In the genomic region with DNA sequence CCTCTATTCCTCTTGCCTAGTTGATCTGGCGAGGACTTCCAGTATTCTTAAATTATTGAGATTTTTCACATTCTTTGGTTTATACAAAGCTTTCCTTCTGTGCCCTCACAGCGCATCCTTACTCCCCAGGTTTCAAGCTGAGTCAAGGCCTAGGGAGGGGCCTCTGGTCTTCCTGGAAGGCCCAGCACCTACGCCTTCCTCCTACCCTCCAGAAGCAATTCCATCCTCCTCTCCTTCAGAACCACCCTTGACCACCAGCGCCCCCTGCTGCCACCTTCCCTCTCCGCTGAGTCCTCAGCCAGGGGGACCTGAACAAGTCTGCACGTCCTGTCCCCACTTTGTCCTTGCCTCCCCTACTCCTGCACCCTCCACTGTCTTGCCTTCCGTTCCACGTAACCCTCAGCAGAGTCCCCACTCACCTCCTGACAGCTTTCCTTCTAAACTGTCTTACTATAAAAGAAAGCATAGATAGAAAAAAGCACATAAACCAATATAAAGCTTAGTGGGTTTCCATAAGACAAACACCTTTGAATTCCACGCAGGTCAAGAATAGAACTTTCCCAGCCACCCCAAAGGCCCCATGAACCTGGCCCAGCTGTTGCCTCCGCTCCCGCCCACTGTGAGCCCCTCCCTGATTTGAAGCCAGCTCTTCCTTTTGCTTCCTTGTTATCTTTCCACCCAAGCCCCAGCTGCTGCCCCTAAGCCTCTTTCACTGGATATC, we compare ENCODE assay signal across 8 cellular contexts.
DNase-seq lines count a peak whose midpoint lies in the region; ATAC-seq, FAIRE-seq and TF ChIP-seq lines count a peak whose summit lies in the region.

No MANE protein-coding gene starts in this region.

- no peaks in the 10 kb centered on the region for H3K4me1 ChIP-seq in keratinocyte (ENCODE audit: control insufficient read depth, extremely low read depth, insufficient read depth, low read length)

- no peaks in the 10 kb centered on the region for H3K27me3 Mint-ChIP-seq in MCF 10A (ENCODE audit: insufficient read depth, unreplicated experiment)

- no peak overlapping the region for H3K27ac ChIP-seq in keratinocyte (ENCODE audit: control insufficient read depth, insufficient read depth, low read length)

- no peak overlapping the region for H2AFZ ChIP-seq in keratinocyte (ENCODE audit: control insufficient read depth, low read length)

- peak; percentile 80 for TF ChIP-seq CTCF in MCF 10A (IDR thresholded peaks at IDR 0.05; ENCODE audit: unreplicated experiment)
- peak; percentile 87 to 96 (median 92) for TF ChIP-seq CTCF in keratinocyte (optimal IDR thresholded peaks at IDR 0.05 in 1 of 3, IDR thresholded peaks at IDR 0.05 in 1 of 3, conservative IDR thresholded peaks at IDR 0.05 in 1 of 3; ENCODE audit: extremely low read depth in 1 of 3, insufficient read depth in 2 of 3, low read length in 3 of 3)

- H4K20me1 ChIP-seq in keratinocyte (ENCODE audit: control insufficient read depth, extremely low read depth, insufficient read depth, low read length), result no peaks in the 10 kb centered on the region

- dilution Hi-C loops in keratinocyte (cut with MboI; ENCODE audit: extremely low pct_ligation_motif_present, low sequenced_read_pairs), result no loop called here

- intact Hi-C loops in MCF 10A (cut with micrococcal nuclease), result loop anchor here (1.0 to 5.0 kb wide), 5 partner anchors 166 to 1229 kb away; a partner anchor contains a TSS

- peaks cover 12% of the 10 kb centered on the region for H3K36me3 Mint-ChIP-seq in MCF 10A (ENCODE audit: insufficient read depth, unreplicated experiment)

- H3K9me3 ChIP-seq in keratinocyte (ENCODE audit: control insufficient read depth, low read depth, low read length), result peaks cover 6% of the 10 kb centered on the region

- CTCF ChIA-PET in MCF 10A (lab: Yijun Ruan, JAX), result interaction anchor here (0.6 to 2.4 kb wide), 43 partner anchors 8 to 1845 kb away, joined by 3 to 29 read pairs (median 4); no protein-coding TSS in a partner anchor

- H3K79me2 ChIP-seq in keratinocyte (ENCODE audit: control insufficient read depth, insufficient read depth, low read length), result no peaks in the 10 kb centered on the region

- H3K36me3 ChIP-seq in keratinocyte (ENCODE audit: control insufficient read depth in 2 of 2, extremely low read depth in 1 of 2, insufficient read depth in 2 of 2, low read length in 2 of 2), result no peaks in the 10 kb centered on the region

- H3K9ac ChIP-seq in keratinocyte (ENCODE audit: control insufficient read depth, extremely low read depth, insufficient read depth, low read length), result no peak overlapping the region

- no peaks in the 10 kb centered on the region for H3K9me3 Mint-ChIP-seq in MCF 10A (ENCODE audit: unreplicated experiment)

- peak; percentile 36 for DNase-seq in GDM1 (lab: John Stamatoyannopoulos, UW)
- peak; percentile 61 for DNase-seq in HTR-8/SVneo (ENCODE audit: insufficient read length, low spot score)
- DNase-seq in SK-N-DZ (ENCODE audit: low spot score), result peak; percentile 46
- DNase-seq in MCF 10A (ENCODE audit: unreplicated experiment), result peak; percentile 84
- DNase-seq in keratinocyte (ENCODE audit: low read depth, low spot score), result peak; percentile 55
- peak; percentile 11 to 67 for DNase-seq in stimulated activated CD4-positive, alpha-beta T cell treated with anti-CD3 and anti-CD28 coated beads, Interleukin-1b, Interleukin-23, amount 100 ng/mL, for 4 hours (ENCODE audit: low read depth in 2 of 2)
- no peak for DNase-seq in cortex of kidney (lab: John Stamatoyannopoulos, UW)

- H3K9me1 ChIP-seq in keratinocyte (ENCODE audit: control insufficient read depth, extremely low read depth, insufficient read depth, low read length), result no peaks in the 10 kb centered on the region

- POLR2A ChIA-PET in MCF 10A (lab: Yijun Ruan, JAX), result interaction anchor here (0.7 to 1.6 kb wide), 7 partner anchors 63 to 1256 kb away, joined by 3 to 10 read pairs (median 4); a partner anchor contains a TSS

- no peaks in the 10 kb centered on the region for H3K27me3 ChIP-seq in keratinocyte (ENCODE audit: control insufficient read depth, extremely low read depth, insufficient read depth, low read length)

- peaks cover 13% of the 10 kb centered on the region for H3K4me1 Mint-ChIP-seq in MCF 10A (ENCODE audit: insufficient read depth, unreplicated experiment)

- no TSS peak for BruUV-seq in MCF 10A (replicated peaks; lab: Mats Ljungman, UMichigan)

- ATAC-seq in HG03520 (IDR thresholded peaks at IDR 0.05; ENCODE audit: unreplicated experiment), result no peak

- FAIRE-seq in HTR-8/SVneo (lab: Jason Lieb, UNC), result no peak
- FAIRE-seq in keratinocyte (lab: Jason Lieb, UNC), result peak; percentile 26

- H3K27ac Mint-ChIP-seq in MCF 10A (ENCODE audit: low read depth, unreplicated experiment), result no peak overlapping the region

- no peak overlapping the region for H3K4me3 Mint-ChIP-seq in MCF 10A (ENCODE audit: unreplicated experiment)

- H3K4me3 ChIP-seq in keratinocyte (ENCODE audit: control insufficient read depth in 2 of 3, extremely low read depth in 1 of 3, insufficient read depth in 2 of 3, low read depth in 1 of 3, low read length in 3 of 3), result no peak overlapping the region

- H3K4me2 ChIP-seq in keratinocyte (ENCODE audit: control insufficient read depth, extremely low read depth, insufficient read depth, low read depth, low read length), result no peak overlapping the region
